Comparison of ENCODE assay signal across 8 cellular contexts in genomic region chr6:33391278-33392167, GRCh38. TPM values are rescaled to one million over a fixed set of nuclear protein-coding genes. Genes with fewer than 3 reads are reported as not detected.
DNase-seq lines count a peak whose midpoint lies in the region; ATAC-seq and TF ChIP-seq lines count a peak whose summit lies in the region.

TSS of gene KIFC1 (plus strand) at chr6:33391823. CDS start at chr6:33391986, 163 bp downstream.

- H3K27ac ChIP-seq in adipose tissue (ENCODE audit: low read depth, low read length), result peak within 1 kb of the TSS; percentile 38
- H3K27ac ChIP-seq in upper lobe of right lung, result peak within 1 kb of the TSS; percentile 93

- intact Hi-C loops in cardiac septum (cut with DNase I), result loop anchor here (1.0 to 2.0 kb wide), 3 partner anchors 19 to 179 kb away; no protein-coding TSS in a partner anchor
- intact Hi-C loops in upper lobe of right lung (cut with DNase I), result no loop called here

- H3K27me3 ChIP-seq in upper lobe of right lung, result no peaks in the 10 kb centered on the region

- peak within 1 kb of the TSS; percentile 60 for H3K4me3 ChIP-seq in upper lobe of right lung

- H3K36me3 ChIP-seq in upper lobe of right lung, result no peaks in the 10 kb centered on the region

- H3K9me3 ChIP-seq in upper lobe of right lung, result no peaks in the 10 kb centered on the region

- WGBS in adipose tissue, 3 donors, result 0 to 1% (median 0%) methylated on average over 86 to 90 of the region's 90 CpGs

- peak; percentile 89 for ATAC-seq in HG02763 (IDR thresholded peaks at IDR 0.05; ENCODE audit: unreplicated experiment)
- ATAC-seq in upper lobe of right lung, result peak; percentile 97

- DNase-seq in NCI-H1417 treated with DMSO at 0.1 percent for 48 hours (lab: John Stamatoyannopoulos, UW) (peak; percentile 95), T follicular helper cell (ENCODE audit: low read depth) (peak; percentile 99), cardiac septum (ENCODE audit: low spot score) (peak; percentile 100), pons (ENCODE audit: low spot score) (peak; percentile 100), upper lobe of right lung (peak; percentile 100)

- H3K4me1 ChIP-seq in upper lobe of right lung, result peaks cover 12% of the 10 kb centered on the region

- TF ChIP-seq CTCF in GM12873 (IDR thresholded peaks at IDR 0.05; ENCODE audit: insufficient read depth, low read depth, low read length, missing control alignments), result peak; percentile 98
- peak; percentile 97 for TF ChIP-seq CTCF in upper lobe of right lung (IDR thresholded peaks at IDR 0.05)

RNA-seq across cellular contexts. Expression of gene KIFC1, which starts in this region (rescaled TPM):
- under 1 TPM; 0.55 to 0.56 (median 0.56) TPM for polyA plus RNA-seq in adipose tissue
- total RNA-seq in cardiac septum (0.24 TPM), upper lobe of right lung (2.3 TPM)

Comparison
In these comparisons a context has a peak if more than half of its experiments do, and no peak if none do; other contexts are left out.
1. Peak in every context shown above with its lines: DNase-seq, ATAC-seq, H3K4me3 ChIP-seq and H3K27ac ChIP-seq.
2. Peak in DNase-seq in cardiac septum; RNA of the gene not detected or under 1 TPM.